In genomic region chr18:8722946-8723477, GRCh38 we compare ENCODE assay signal across 13 cellular contexts. TPM values are rescaled to one million over a fixed set of nuclear protein-coding genes. Genes with fewer than 3 reads are reported as not detected.
A peak's percentile ranks its signal among the peaks of the same experiment; 100 is the strongest.
DNase-seq lines count a peak whose midpoint lies in the region; TF ChIP-seq lines count a peak whose summit lies in the region.
"Had no signal": no experiment of that assay in that cellular context is flagged by ENCODE, and none has a peak within 500 bp of the region (broad histone marks: within the 10 kb centered on the region; RNA-seq: fewer than 3 reads in every experiment).

No MANE protein-coding gene starts in this region.

- H3K23ac ChIP-seq in trophoblast cell (ENCODE audit: low read length): no peak overlapping the region

- H2AK5ac ChIP-seq in trophoblast cell (ENCODE audit: low read length): no peak overlapping the region

- H4K20me1 ChIP-seq in OCI-LY1 (ENCODE audit: insufficient read depth, low read length): no peaks in the 10 kb centered on the region
- no peaks in the 10 kb centered on the region for H4K20me1 ChIP-seq in hepatocyte (ENCODE audit: insufficient read depth, poor library complexity, severe bottlenecking)

- H3K4me3 ChIP-seq in OCI-LY1 (ENCODE audit: low read depth, low read length, poor library complexity, severe bottlenecking): no peak overlapping the region
- H3K4me3 ChIP-seq in hepatocyte: no peak overlapping the region
- no peak overlapping the region for H3K4me3 ChIP-seq in trophoblast cell (ENCODE audit: low read depth, low read length)
- H3K4me3 ChIP-seq: BLaER1 had no signal

- peaks cover 98% of the 10 kb centered on the region for H3K4me1 ChIP-seq in OCI-LY1 (ENCODE audit: insufficient read depth, low read length, severe bottlenecking)
- H3K4me1 ChIP-seq in hepatocyte (ENCODE audit: insufficient read depth): peaks cover 18% of the 10 kb centered on the region
- no peaks in the 10 kb centered on the region for H3K4me1 ChIP-seq in trophoblast cell (ENCODE audit: control insufficient read depth in 1 of 2, insufficient read depth in 2 of 2, low read length in 2 of 2)

- H3K27me3 Mint-ChIP-seq in Calu3 (ENCODE audit: unreplicated experiment): no peaks in the 10 kb centered on the region

- H4K8ac ChIP-seq in trophoblast cell (ENCODE audit: low read depth, low read length): no peak overlapping the region

- TF ChIP-seq CTCF in Calu3 (IDR thresholded peaks at IDR 0.05; ENCODE audit: unreplicated experiment) (no peak), OCI-LY1 (IDR thresholded peaks at IDR 0.05; ENCODE audit: low read length) (no peak), hepatocyte (IDR thresholded peaks at IDR 0.05; ENCODE audit: poor library complexity) (no peak)

- no TSS peak for BruUV-seq in Calu3 (replicated peaks; lab: Mats Ljungman, UMichigan)

- DNase-seq in Calu3 (no peak), hepatocyte (ENCODE audit: low spot score) (no peak), trophoblast cell (peak; percentile 68 to 87), ACHN (no peak), NCI-H1105 (lab: John Stamatoyannopoulos, UW) (no peak), NCI-H2029 treated with DMSO at 0.1 percent for 48 hours (lab: John Stamatoyannopoulos, UW) (no peak)
- DNase-seq: CD4-positive, alpha-beta memory T cell; HFFc6; NCI-H1105 treated with DMSO at 0.1 percent for 48 hours; NCI-H1694; NCI-H510A treated with DMSO at 0.1 percent for 48 hours had no signal

- H2BK120ac ChIP-seq in trophoblast cell (ENCODE audit: insufficient read depth, low read length, poor library complexity): no peak overlapping the region

- H3K36me3 Mint-ChIP-seq in Calu3 (ENCODE audit: insufficient read depth, unreplicated experiment): peaks cover 79% of the 10 kb centered on the region
- H3K36me3 Mint-ChIP-seq: CD4-positive, alpha-beta memory T cell had no signal

- peak overlapping the region; percentile 46 for H3K4me3 Mint-ChIP-seq in Calu3 (ENCODE audit: low read depth, unreplicated experiment)
- H3K4me3 Mint-ChIP-seq: CD4-positive, alpha-beta memory T cell; HFFc6 had no signal

- H3K27me3 ChIP-seq in OCI-LY1 (ENCODE audit: insufficient read depth, low read length) (no peaks in the 10 kb centered on the region), hepatocyte (no peaks in the 10 kb centered on the region), trophoblast cell (ENCODE audit: insufficient read depth, low read length) (no peaks in the 10 kb centered on the region)
- H3K27me3 ChIP-seq: BLaER1 had no signal

- no peak overlapping the region for H3K4ac ChIP-seq in trophoblast cell (ENCODE audit: low read depth, low read length)

- peak overlapping the region; percentile 94 for H3K27ac ChIP-seq in OCI-LY1 (ENCODE audit: low read depth, low read length, poor library complexity, severe bottlenecking)
- peak overlapping the region; percentile 34 for H3K27ac ChIP-seq in hepatocyte
- H3K27ac ChIP-seq in trophoblast cell (ENCODE audit: low read depth, low read length): no peak overlapping the region
- H3K27ac ChIP-seq: BLaER1 had no signal

- no peak overlapping the region for H4K12ac ChIP-seq in trophoblast cell (ENCODE audit: low read depth, low read length)

- H3K36me3 ChIP-seq in OCI-LY1 (ENCODE audit: insufficient read depth, low read length): peaks cover 61% of the 10 kb centered on the region
- H3K36me3 ChIP-seq in hepatocyte (replicated peaks; ENCODE audit: insufficient read depth, low read depth): no peaks in the 10 kb centered on the region
- H3K36me3 ChIP-seq in trophoblast cell (ENCODE audit: control insufficient read depth in 1 of 2, insufficient read depth in 2 of 2, low read length in 2 of 2): no peaks in the 10 kb centered on the region

- peaks cover 15% of the 10 kb centered on the region; the same call in 1 of the 2 replicates for H3F3A ChIP-seq in OCI-LY1 (ENCODE audit: insufficient read depth, low read length)

- no peak overlapping the region for H2BK5ac ChIP-seq in trophoblast cell (ENCODE audit: low read depth, low read length, poor library complexity)

- H3K9me2 ChIP-seq in OCI-LY1 (ENCODE audit: low read depth, low read length) (no peaks in the 10 kb centered on the region), hepatocyte (replicated peaks; ENCODE audit: insufficient read depth) (no peaks in the 10 kb centered on the region)

- in situ Hi-C loops in ACHN (cut with HindIII; ENCODE audit: low pct_ligation_motif_present, low pct_unique_long_range_greater_than_20kb, low sequenced_read_pairs): no loop called here

- no peak overlapping the region for H3K14ac ChIP-seq in trophoblast cell (ENCODE audit: low read length)

- no peak overlapping the region for H2BK12ac ChIP-seq in trophoblast cell (ENCODE audit: low read length)

- H3K9me3 ChIP-seq in OCI-LY1 (ENCODE audit: low read length) (no peaks in the 10 kb centered on the region), hepatocyte (ENCODE audit: low read depth) (no peaks in the 10 kb centered on the region), trophoblast cell (ENCODE audit: insufficient read depth, low read depth, low read length) (no peaks in the 10 kb centered on the region)

- intact Hi-C loops in Calu3 (cut with micrococcal nuclease; ENCODE audit: unreplicated experiment): no loop called here

- H3K27ac Mint-ChIP-seq in Calu3 (ENCODE audit: unreplicated experiment): peak overlapping the region; percentile 84
- H3K27ac Mint-ChIP-seq: CD4-positive, alpha-beta memory T cell had no signal

- no peak overlapping the region for H4K91ac ChIP-seq in trophoblast cell (ENCODE audit: low read depth, low read length)

- peaks cover 71% of the 10 kb centered on the region for H3K4me1 Mint-ChIP-seq in Calu3 (ENCODE audit: low read depth, unreplicated experiment)

- H3K9me3 Mint-ChIP-seq in Calu3 (ENCODE audit: low read depth, unreplicated experiment): no peaks in the 10 kb centered on the region
- H3K9me3 Mint-ChIP-seq: CD4-positive, alpha-beta memory T cell; HFFc6 had no signal

- H3K9ac ChIP-seq in OCI-LY1 (ENCODE audit: low read length): no peak overlapping the region
- H3K9ac ChIP-seq in trophoblast cell (ENCODE audit: low read length): no peak overlapping the region
- H3K9ac ChIP-seq: BLaER1 had no signal

- H3K79me1 ChIP-seq in trophoblast cell (ENCODE audit: low read length): no peaks in the 10 kb centered on the region

- no peak overlapping the region for H2AFZ ChIP-seq in OCI-LY1 (ENCODE audit: low read length)
- H2AFZ ChIP-seq in hepatocyte: no peak overlapping the region
- H2AFZ ChIP-seq in trophoblast cell (ENCODE audit: insufficient read depth, low read length, poor library complexity): no peak overlapping the region

- H3K4me2 ChIP-seq in OCI-LY1 (ENCODE audit: low read length): peak overlapping the region; percentile 14; the same call in 1 of the 2 replicates
- H3K4me2 ChIP-seq in hepatocyte: no peak overlapping the region
- H3K4me2 ChIP-seq in trophoblast cell (ENCODE audit: low read length): no peak overlapping the region
- H3K4me2 ChIP-seq: BLaER1 had no signal

- H3K18ac ChIP-seq in trophoblast cell (ENCODE audit: low read length): no peak overlapping the region

- H3K79me2 ChIP-seq in OCI-LY1 (ENCODE audit: insufficient read depth, low read length) (peaks cover 22% of the 10 kb centered on the region), hepatocyte (peaks cover 18% of the 10 kb centered on the region), trophoblast cell (ENCODE audit: control insufficient read depth, insufficient read depth, low read length, poor library complexity) (no peaks in the 10 kb centered on the region)

- WGBS in hepatocyte (ENCODE audit: low lambda C conversion rate, missing lambda C conversion rate): 87% methylated on average over 6 of the region's 6 CpGs
- no CpG with 5 or more reads among the region's 6 CpGs for WGBS in trophoblast cell (ENCODE audit: extremely low coverage, insufficient coverage, insufficient read length)

- CTCF ChIA-PET in Calu3 (lab: Charles Lee): interaction anchor here (0.7 kb wide), 1 partner anchor 259 kb away, joined by 3 read pairs; no protein-coding TSS in a partner anchor

RNA-seq across cellular contexts. Expression of gene MTCL1, which starts 17.7 kb away (rescaled TPM):
- total RNA-seq in Calu3 (2022) (297 and 314 TPM in 2 replicates), hepatocyte (16.5 and 19.7 TPM in 2 replicates)
- 10.6 and 13.0 TPM in 2 replicates for polyA plus RNA-seq in hepatocyte
- polyA plus RNA-seq in trophoblast cell (2013): 3.0 and 3.4 TPM in 2 replicates
- polyA plus RNA-seq: CD4-positive, alpha-beta memory T cell had no signal

Comparison
In these comparisons a context has a peak if more than half of its experiments do, and no peak if none do; other contexts are left out.
1. DNase-seq: peak in trophoblast cell (2 of 2); none in Calu3 (single experiment), hepatocyte (single experiment), ACHN (single experiment), NCI-H1105 (single experiment) and NCI-H2029 treated with DMSO at 0.1 percent for 48 hours (single experiment).
2. RNA of gene MTCL1, which starts 17.7 kb away (total RNA-seq): 297 to 314 TPM in Calu3; 16.5 to 19.7 TPM in hepatocyte; every median in the first group is over 10 times any median in the second.